In genomic region chr19:19224852-19225494, GRCh38 we compare ENCODE assay signal across 1 cellular context.
TF ChIP-seq lines count a peak whose summit lies in the region.

No MANE protein-coding gene starts in this region.

TF ChIP-seq in HepG2, 621 proteins besides CTCF, POLR2A, EP300 and RAD21 (continues in another document):
- TF ChIP-seq ZKSCAN5 (CRISPR knock-in tag; IDR thresholded peaks at IDR 0.05): no peak
- TF ChIP-seq ELF3 (CRISPR knock-in tag; IDR thresholded peaks at IDR 0.05): peak; percentile 36; the same call in 1 of the 2 replicates
- no peak for TF ChIP-seq TMF1 (CRISPR knock-in tag; IDR thresholded peaks at IDR 0.05; ENCODE audit: low read depth)
- peak; percentile 74; the same call in 1 of the 2 replicates for TF ChIP-seq ZNF784 (CRISPR knock-in tag; IDR thresholded peaks at IDR 0.05; ENCODE audit: borderline replicate concordance)
- TF ChIP-seq NCOA5 (CRISPR knock-in tag; IDR thresholded peaks at IDR 0.05): no peak
- no peak for TF ChIP-seq HNRNPK (IDR thresholded peaks at IDR 0.05; ENCODE audit: low read depth, low read length, poor library complexity, severe bottlenecking)
- TF ChIP-seq SP140L (CRISPR knock-in tag; IDR thresholded peaks at IDR 0.05; ENCODE audit: borderline replicate concordance): no peak
- TF ChIP-seq ZNF280D (CRISPR knock-in tag; IDR thresholded peaks at IDR 0.05): no peak
- no peak for TF ChIP-seq SATB2 (CRISPR knock-in tag; IDR thresholded peaks at IDR 0.05)
- no peak for TF ChIP-seq ZSCAN5A (CRISPR knock-in tag; IDR thresholded peaks at IDR 0.05; ENCODE audit: borderline replicate concordance)
- TF ChIP-seq CC2D1A (CRISPR knock-in tag; IDR thresholded peaks at IDR 0.05): no peak
- peak; percentile 74 for TF ChIP-seq STAG1 (CRISPR knock-in tag; IDR thresholded peaks at IDR 0.05)
- no peak for TF ChIP-seq ZNF224 (CRISPR knock-in tag; IDR thresholded peaks at IDR 0.05)
- TF ChIP-seq ZFAT (CRISPR knock-in tag; conservative IDR thresholded peaks at IDR 0.05): no peak
- peak; percentile 32; the same call in 1 of the 2 replicates for TF ChIP-seq ZNF160 (CRISPR knock-in tag; IDR thresholded peaks at IDR 0.05)
- TF ChIP-seq ATF1 (CRISPR knock-in tag; IDR thresholded peaks at IDR 0.05): no peak
- TF ChIP-seq ZBTB34 (CRISPR knock-in tag; IDR thresholded peaks at IDR 0.05): no peak
- no peak for TF ChIP-seq FOXP4 (CRISPR knock-in tag; IDR thresholded peaks at IDR 0.05)
- TF ChIP-seq XRCC5 (optimal IDR thresholded peaks at IDR 0.05; ENCODE audit: low read length): peak; percentile 86
- peak; percentile 72 for TF ChIP-seq KMT2B (CRISPR knock-in tag; IDR thresholded peaks at IDR 0.05)
- TF ChIP-seq ZNF235 (CRISPR knock-in tag; IDR thresholded peaks at IDR 0.05; ENCODE audit: borderline replicate concordance): 0 out of 2 replicates have a peak, but pooled peaks have one; percentile 68
- no peak; the same call in 1 of the 2 replicates for TF ChIP-seq DNMT1 (CRISPR knock-in tag; IDR thresholded peaks at IDR 0.05)
- 0 out of 2 replicates have a peak, but pooled peaks have one; percentile 39 for TF ChIP-seq FOSL2 (CRISPR knock-in tag; IDR thresholded peaks at IDR 0.05)
- TF ChIP-seq PHF8 (CRISPR knock-in tag; IDR thresholded peaks at IDR 0.05): peak; percentile 45; the same call in 1 of the 2 replicates
- no peak for TF ChIP-seq GATAD1 (CRISPR knock-in tag; IDR thresholded peaks at IDR 0.05)
- peak; percentile 80; the same call in 1 of the 2 replicates for TF ChIP-seq ZNF274 (CRISPR knock-in tag; IDR thresholded peaks at IDR 0.05)
- no peak for TF ChIP-seq ZNF496 (CRISPR knock-in tag; IDR thresholded peaks at IDR 0.05; ENCODE audit: insufficient replicate concordance)
- TF ChIP-seq ZSCAN12 (CRISPR knock-in tag; IDR thresholded peaks at IDR 0.05): 0 out of 2 replicates have a peak, but pooled peaks have one; percentile 46
- TF ChIP-seq ARID5B (CRISPR knock-in tag; IDR thresholded peaks at IDR 0.05): no peak
- peak; percentile 41; the same call in 1 of the 2 replicates for TF ChIP-seq TAF1 (CRISPR knock-in tag; IDR thresholded peaks at IDR 0.05)
- TF ChIP-seq ERF (CRISPR knock-in tag; IDR thresholded peaks at IDR 0.05): peak; percentile 81; the same call in 1 of the 2 replicates
- TF ChIP-seq DBP (CRISPR knock-in tag; IDR thresholded peaks at IDR 0.05; ENCODE audit: not compliant biosample characterization): no peak
- peak; percentile 46 for TF ChIP-seq AGO1 (IDR thresholded peaks at IDR 0.05; ENCODE audit: low read depth, low read length, poor library complexity, severe bottlenecking)
- no peak for TF ChIP-seq ZNF530 (CRISPR knock-in tag; IDR thresholded peaks at IDR 0.05; ENCODE audit: low read depth)
- TF ChIP-seq NFIC (IDR thresholded peaks at IDR 0.05; ENCODE audit: low read length): no peak
- no peak for TF ChIP-seq TIGD3 (CRISPR knock-in tag; IDR thresholded peaks at IDR 0.05; ENCODE audit: borderline replicate concordance)
- peak; percentile 35; the same call in 1 of the 2 replicates for TF ChIP-seq HNF1B (CRISPR knock-in tag; IDR thresholded peaks at IDR 0.05)
- no peak for TF ChIP-seq RNF219 (CRISPR knock-in tag; IDR thresholded peaks at IDR 0.05)
- peak; percentile 64; the same call in 1 of the 2 replicates for TF ChIP-seq ZNF749 (CRISPR knock-in tag; IDR thresholded peaks at IDR 0.05; ENCODE audit: borderline replicate concordance)
- TF ChIP-seq ZNF616 (CRISPR knock-in tag; IDR thresholded peaks at IDR 0.05; ENCODE audit: low read depth): 0 out of 2 replicates have a peak, but pooled peaks have one; percentile 39
- TF ChIP-seq ATF3 (CRISPR knock-in tag; IDR thresholded peaks at IDR 0.05): no peak
- TF ChIP-seq ZNF282 (IDR thresholded peaks at IDR 0.05; ENCODE audit: partially characterized antibody): no peak
